In the genomic region with DNA sequence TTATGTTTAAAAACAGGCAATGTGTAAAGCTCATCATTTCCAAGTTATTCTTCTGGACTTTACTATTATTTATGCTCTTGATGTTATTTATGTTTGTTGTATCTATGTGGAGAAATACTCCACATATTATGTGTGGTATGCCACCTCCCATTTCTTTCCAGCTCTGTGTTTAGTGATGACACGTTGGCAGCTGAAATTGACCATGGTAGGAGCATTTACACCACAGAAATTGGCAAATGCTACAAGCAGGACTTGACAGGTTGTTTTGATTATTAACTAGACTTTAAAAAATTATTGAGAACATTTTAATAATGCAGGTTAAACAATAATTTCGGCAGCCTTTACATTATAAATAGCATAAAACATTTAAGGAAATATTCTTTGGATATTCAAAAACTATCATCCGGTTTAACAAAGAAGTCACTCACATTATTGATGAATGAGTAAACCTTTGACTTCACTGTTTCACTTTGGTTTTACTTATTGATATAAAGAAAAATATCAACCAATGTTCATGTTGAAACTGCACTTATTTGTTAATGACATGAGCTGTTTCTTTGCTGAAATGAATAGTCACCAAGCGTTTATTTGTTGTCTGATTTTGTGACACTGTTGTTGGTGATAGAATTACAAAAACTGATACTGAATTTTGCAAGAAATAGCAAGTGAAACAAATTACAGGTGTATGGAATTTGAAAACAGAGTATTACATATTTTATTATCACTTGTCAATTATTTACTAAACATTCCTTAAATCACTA, we compare ENCODE assay signal across 22 cellular contexts.
DNase-seq lines count a peak whose midpoint lies in the region; ATAC-seq, FAIRE-seq and TF ChIP-seq lines count a peak whose summit lies in the region.
"Had no signal": no experiment of that assay in that cellular context is flagged by ENCODE, and none has a peak within 500 bp of the region (broad histone marks: within the 10 kb centered on the region; RNA-seq: fewer than 3 reads in every experiment).

No MANE protein-coding gene starts in this region.

- H3K9me3 ChIP-seq in SK-N-SH (no peaks in the 10 kb centered on the region), PC-9 (ENCODE audit: insufficient read depth, low read depth) (no peaks in the 10 kb centered on the region), small intestine (ENCODE audit: control insufficient read depth, low read depth) (no peaks in the 10 kb centered on the region)
- H3K9me3 ChIP-seq: Caco-2 had no signal

- no peaks in the 10 kb centered on the region for H3K36me3 Mint-ChIP-seq in chondrocyte (ENCODE audit: low read depth)
- H3K36me3 Mint-ChIP-seq: IgD-negative memory B cell had no signal

- TF ChIP-seq CTCF in SK-N-SH (IDR thresholded peaks at IDR 0.05) (no peak), PC-9 (conservative IDR thresholded peaks at IDR 0.05) (no peak), chondrocyte (IDR thresholded peaks at IDR 0.05) (no peak)

- POLR2A ChIA-PET in SK-N-SH (lab: Yijun Ruan, JAX) (no interaction called here), PC-9 (lab: Charles Lee; ENCODE audit: unreplicated experiment) (no interaction called here)

- peaks cover 90% of the 10 kb centered on the region for H4K20me1 ChIP-seq in SK-N-SH (ENCODE audit: insufficient read depth)
- H4K20me1 ChIP-seq in PC-9 (ENCODE audit: insufficient read depth): peaks cover 39% of the 10 kb centered on the region

- no peaks in the 10 kb centered on the region for H3K27me3 ChIP-seq in SK-N-SH (ENCODE audit: insufficient read depth)
- H3K27me3 ChIP-seq in PC-9 (ENCODE audit: insufficient read depth, low read depth): no peaks in the 10 kb centered on the region
- no peaks in the 10 kb centered on the region for H3K27me3 ChIP-seq in small intestine (ENCODE audit: control insufficient read depth in 2 of 2, insufficient read depth in 2 of 2, low read length in 2 of 2)

- H3K9me2 ChIP-seq in SK-N-SH: no peaks in the 10 kb centered on the region
- no peaks in the 10 kb centered on the region for H3K9me2 ChIP-seq in PC-9 (ENCODE audit: insufficient read depth)

- H3K36me3 ChIP-seq in SK-N-SH (replicated peaks in 1 of 2; ENCODE audit: control insufficient read depth in 1 of 2, insufficient read depth in 2 of 2, low read length in 1 of 2): peaks cover 6 to 54% of the 10 kb centered on the region in 2 experiments
- H3K36me3 ChIP-seq in PC-9 (ENCODE audit: low read depth): peaks cover 9% of the 10 kb centered on the region; the same call in 1 of the 2 replicates
- H3K36me3 ChIP-seq in small intestine (ENCODE audit: control insufficient read depth in 2 of 2, insufficient read depth in 2 of 2, low read length in 2 of 2): no peaks in the 10 kb centered on the region

- no peaks in the 10 kb centered on the region for H3K9me3 Mint-ChIP-seq in chondrocyte (ENCODE audit: low read depth)
- H3K9me3 Mint-ChIP-seq: CD4-positive, alpha-beta T cell; IgD-negative memory B cell had no signal

- no peak overlapping the region for H3K4me3 Mint-ChIP-seq in chondrocyte (ENCODE audit: unreplicated experiment)
- H3K4me3 Mint-ChIP-seq: CD4-positive, alpha-beta T cell; IgD-negative memory B cell had no signal

- intact Hi-C loops in PC-9 (cut with micrococcal nuclease; ENCODE audit: unreplicated experiment): no loop called here

- peaks cover 85% of the 10 kb centered on the region for H3F3A ChIP-seq in SK-N-SH (replicated peaks; ENCODE audit: insufficient read depth)
- peaks cover 81% of the 10 kb centered on the region for H3F3A ChIP-seq in PC-9 (ENCODE audit: insufficient read depth, low read depth)

- H3K4me2 ChIP-seq in SK-N-SH: 0 out of 2 replicates have a peak overlapping the region, but pooled peaks have one; percentile 9
- no peak overlapping the region for H3K4me2 ChIP-seq in PC-9

- H3K9ac ChIP-seq in SK-N-SH: peak overlapping the region; percentile 36; the same call in 1 of the 2 replicates

- CTCF ChIA-PET in SK-N-SH (lab: Yijun Ruan, JAX): interaction anchor here (1.1 kb wide), 1 partner anchor 14 kb away, joined by 3 read pairs; no protein-coding TSS in a partner anchor
- CTCF ChIA-PET in PC-9 (lab: Charles Lee): interaction anchor here (0.6 kb wide), 1 partner anchor 841 kb away, joined by 3 read pairs; no protein-coding TSS in a partner anchor

- peak overlapping the region; percentile 73 for H3K27ac Mint-ChIP-seq in chondrocyte (ENCODE audit: unreplicated experiment)
- H3K27ac Mint-ChIP-seq: CD4-positive, alpha-beta T cell had no signal

- no peak for TF ChIP-seq RAD21 in SK-N-SH (IDR thresholded peaks at IDR 0.05; ENCODE audit: low read length)

- H3K4me1 ChIP-seq in SK-N-SH (ENCODE audit: control insufficient read depth in 1 of 2, insufficient read depth in 2 of 2, low read depth in 1 of 2, low read length in 1 of 2) (peaks cover 2 to 63% of the 10 kb centered on the region in 2 experiments; a peak in 3 of 4 replicates), PC-9 (replicated peaks; ENCODE audit: insufficient read depth) (peaks cover 12% of the 10 kb centered on the region; the same call in 1 of the 2 replicates), small intestine (ENCODE audit: control insufficient read depth in 2 of 2, insufficient read depth in 1 of 2, low read depth in 1 of 2, low read length in 1 of 2) (peaks cover 0 to 4% of the 10 kb centered on the region in 2 donors)

- H3K27ac ChIP-seq in SK-N-SH (ENCODE audit: low read depth in 2 of 2, low read length in 1 of 2) (peak overlapping the region; percentile 54 to 100; a peak in 3 of 4 replicates), PC-9 (0 out of 2 replicates have a peak overlapping the region, but pooled peaks have one; percentile 5), small intestine (ENCODE audit: low read depth in 1 of 2, low read length in 1 of 2) (no peak overlapping the region)
- H3K27ac ChIP-seq: 22Rv1, HL-60 had no signal

- H2AFZ ChIP-seq in SK-N-SH (ENCODE audit: low read depth) (no peak overlapping the region), PC-9 (no peak overlapping the region)

- TF ChIP-seq EP300 in SK-N-SH (IDR thresholded peaks at IDR 0.05; ENCODE audit: borderline replicate concordance in 1 of 2, low read depth in 1 of 2, low read length in 1 of 2): no peak

- H3K79me2 ChIP-seq in SK-N-SH (ENCODE audit: insufficient read depth) (peaks cover 100% of the 10 kb centered on the region), PC-9 (ENCODE audit: low read depth) (peaks cover 97% of the 10 kb centered on the region)

- no peaks in the 10 kb centered on the region for H3K27me3 Mint-ChIP-seq in chondrocyte (ENCODE audit: low read depth)
- H3K27me3 Mint-ChIP-seq: IgD-negative memory B cell had no signal

- no peak for ATAC-seq in SK-N-SH treated with all-trans-retinoic acid at 6 μM for 48 hours

- peak; percentile 26 for FAIRE-seq in small intestine (lab: Jason Lieb, UNC)
- FAIRE-seq: GM12892, GM18507 had no signal

- DNase-seq in SK-N-SH (no peak), PC-9 (no peak), chondrocyte (ENCODE audit: low spot score) (no peak), small intestine (no peak), D341Med (ENCODE audit: low spot score) (no peak), activated gamma-delta T cell (lab: John Stamatoyannopoulos, UW) (no peak)
- DNase-seq in activated effector memory CD4-positive, alpha-beta T cell treated with Interleukin-2 at 50 U/mL for 16 hours: no peak
- DNase-seq: Caco-2; CD4-positive, alpha-beta T cell; H7; Kasumi-1; NCI-H1092 treated with DMSO at 0.1 percent for 48 hours; NCI-H146; NCI-H2029 treated with DMSO at 0.1 percent for 48 hours; NK-92 treated with Interleukin-12 subunit alpha and Interleukin-12 subunit beta, amount 100 ng/mL, for 24 hours; SIG-M5 had no signal

- peaks cover 77% of the 10 kb centered on the region for H3K4me1 Mint-ChIP-seq in chondrocyte (ENCODE audit: low read depth)
- H3K4me1 Mint-ChIP-seq: IgD-negative memory B cell had no signal

- WGBS in SK-N-SH (ENCODE audit: low lambda C conversion rate): 41% methylated on average over 4 of the region's 4 CpGs
- 72 to 87% (median 85%) methylated on average over 4 of the region's 4 CpGs for WGBS in small intestine, 3 donors

- BruUV-seq in PC-9 (replicated peaks; lab: Mats Ljungman, UMichigan): no TSS peak

- H3K4me3 ChIP-seq in SK-N-SH (ENCODE audit: low read depth in 2 of 2, low read length in 1 of 2) (no peak overlapping the region; a peak in 1 of 4 replicates), PC-9 (no peak overlapping the region), small intestine (ENCODE audit: low read depth in 1 of 2, low read length in 2 of 2) (no peak overlapping the region)

TF ChIP-seq in SK-N-SH, 30 proteins besides CTCF, POLR2A, EP300 and RAD21:
- TF ChIP-seq POLR2AphosphoS5 (IDR thresholded peaks at IDR 0.05; ENCODE audit: low read depth, low read length): no peak
- TF ChIP-seq, protein P1, sequence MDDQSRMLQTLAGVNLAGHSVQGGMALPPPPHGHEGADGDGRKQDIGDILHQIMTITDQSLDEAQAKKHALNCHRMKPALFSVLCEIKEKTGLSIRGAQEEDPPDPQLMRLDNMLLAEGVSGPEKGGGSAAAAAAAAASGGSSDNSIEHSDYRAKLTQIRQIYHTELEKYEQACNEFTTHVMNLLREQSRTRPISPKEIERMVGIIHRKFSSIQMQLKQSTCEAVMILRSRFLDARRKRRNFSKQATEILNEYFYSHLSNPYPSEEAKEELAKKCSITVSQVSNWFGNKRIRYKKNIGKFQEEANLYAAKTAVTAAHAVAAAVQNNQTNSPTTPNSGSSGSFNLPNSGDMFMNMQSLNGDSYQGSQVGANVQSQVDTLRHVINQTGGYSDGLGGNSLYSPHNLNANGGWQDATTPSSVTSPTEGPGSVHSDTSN (IDR thresholded peaks at IDR 0.05): peak; percentile 6; the same call in 1 of the 2 replicates

TF ChIP-seq in SK-N-SH treated with all-trans-retinoic acid at 6 μM for 48 hours, 23 proteins besides CTCF, POLR2A, EP300 and RAD21 (continues in another document):
- TF ChIP-seq ZFP30 (CRISPR knock-in tag; IDR thresholded peaks at IDR 0.05): no peak
- TF ChIP-seq ZC3H10 (CRISPR knock-in tag; IDR thresholded peaks at IDR 0.05): no peak
- TF ChIP-seq ZNF8 (CRISPR knock-in tag; IDR thresholded peaks at IDR 0.05): no peak
- no peak for TF ChIP-seq RARB (CRISPR knock-in tag; IDR thresholded peaks at IDR 0.05)
- TF ChIP-seq TCF4 (CRISPR knock-in tag; IDR thresholded peaks at IDR 0.05; ENCODE audit: borderline replicate concordance): no peak
- TF ChIP-seq ARNTL (CRISPR knock-in tag; IDR thresholded peaks at IDR 0.05; ENCODE audit: borderline replicate concordance, low read depth): no peak
- TF ChIP-seq ISL1 (CRISPR knock-in tag; IDR thresholded peaks at IDR 0.05): no peak
- TF ChIP-seq ESRRG (CRISPR knock-in tag; IDR thresholded peaks at IDR 0.05): no peak
- TF ChIP-seq OSR1 (CRISPR knock-in tag; IDR thresholded peaks at IDR 0.05): no peak
- TF ChIP-seq TOX (CRISPR knock-in tag; IDR thresholded peaks at IDR 0.05; ENCODE audit: borderline replicate concordance): no peak
- no peak for TF ChIP-seq ZNF565 (CRISPR knock-in tag; conservative IDR thresholded peaks at IDR 0.05; ENCODE audit: low read depth)

Comparison
In these comparisons a context has a peak if more than half of its experiments do, and no peak if none do; other contexts are left out.
1. H3K27ac ChIP-seq: peak in SK-N-SH (2 of 2) and PC-9 (single experiment); none in small intestine (0 of 2).